Comparison of ENCODE assay signal across 29 cellular contexts in genomic region chr2:220998156-220998555, GRCh38.
"Had no signal": no experiment of that assay in that cellular context is flagged by ENCODE, and none has a peak within 500 bp of the region (broad histone marks: within the 10 kb centered on the region; RNA-seq: fewer than 3 reads in every experiment).

No MANE protein-coding gene starts in this region.

- H3K36me3 ChIP-seq: neutrophil, pancreas, right lobe of liver, sigmoid colon, suprapubic skin, tibial artery, transverse colon, upper lobe of right lung, uterus had no signal

- H3K4me1 ChIP-seq: pancreas, psoas muscle, right lobe of liver, testis, transverse colon, upper lobe of right lung, uterus had no signal

- H3K9me3 ChIP-seq: neutrophil, pancreas, psoas muscle, right lobe of liver, sigmoid colon, suprapubic skin, testis, tibial artery, transverse colon, upper lobe of right lung, uterus had no signal

- H3K4me3 ChIP-seq: pancreas, psoas muscle, right lobe of liver, sigmoid colon, suprapubic skin, testis, tibial artery, transverse colon, upper lobe of right lung, uterus had no signal

- DNase-seq: naive thymus-derived CD4-positive, alpha-beta T cell; natural killer cell; nucleus accumbens; pancreas; posterior cingulate gyrus; psoas muscle; right cardiac atrium; right lobe of liver; sigmoid colon; small intestine; stimulated activated CD4-positive, alpha-beta T cell treated with anti-CD3 and anti-CD28 coated beads, Interleukin-15, amount 100 ng/mL, for 24 hours; stimulated activated CD4-positive, alpha-beta T cell treated with anti-CD3 and anti-CD28 coated beads, Interleukin-2, amount 100 ng/mL, for 24 hours; stimulated activated CD4-positive, alpha-beta T cell treated with anti-CD3 and anti-CD28 coated beads, Interleukin-2, amount 100 ng/mL, for 48 hours; stimulated activated CD4-positive, alpha-beta T cell treated with anti-CD3 and anti-CD28 coated beads, Interleukin-4, amount 100 ng/mL, for 24 hours; stimulated activated naive CD4-positive, alpha-beta T cell; stimulated activated naive CD8-positive, alpha-beta T cell treated with anti-CD3 and anti-CD28 coated beads, Interleukin-15, amount 100 ng/mL, for 72 hours; stimulated activated naive CD8-positive, alpha-beta T cell treated with anti-CD3 and anti-CD28 coated beads, Interleukin-15, Interleukin-2, amounts not matched to agents 100 U/mL and 50 U/mL, for 24 hours; substantia nigra; testis; tibial artery; transverse colon; upper lobe of right lung; uterus had no signal

- ATAC-seq: naive thymus-derived CD4-positive, alpha-beta T cell; natural killer cell; pancreas; psoas muscle; right cardiac atrium; right lobe of liver; stimulated activated effector memory CD8-positive, alpha-beta T cell treated with anti-CD3 and anti-CD28 coated beads, Interleukin-12 subunit alpha, Interleukin-12 subunit beta, amount 100 ng/mL, for 72 hours; stimulated activated naive CD8-positive, alpha-beta T cell treated with anti-CD3 and anti-CD28 coated beads, Interleukin-15, amount 100 ng/mL, for 72 hours; stimulated activated naive CD8-positive, alpha-beta T cell treated with anti-CD3 and anti-CD28 coated beads, Interleukin-15, Interleukin-2, amounts not matched to agents 100 U/mL and 50 U/mL, for 24 hours; upper lobe of right lung had no signal

- H3K27ac Mint-ChIP-seq: naive thymus-derived CD4-positive, alpha-beta T cell; natural killer cell; nephron; progenitor cell of endocrine pancreas; stimulated activated effector memory CD8-positive, alpha-beta T cell treated with anti-CD3 and anti-CD28 coated beads, Interleukin-12 subunit alpha, Interleukin-12 subunit beta, amount 100 ng/mL, for 72 hours; stimulated activated naive CD8-positive, alpha-beta T cell treated with anti-CD3 and anti-CD28 coated beads, Interleukin-15, amount 100 ng/mL, for 72 hours; type B pancreatic cell had no signal

- H3K27ac ChIP-seq: neutrophil, pancreas, psoas muscle, right lobe of liver, sigmoid colon, suprapubic skin, testis, tibial artery, transverse colon, upper lobe of right lung, uterus had no signal

- H3K27me3 ChIP-seq: neutrophil, pancreas, right lobe of liver, sigmoid colon, suprapubic skin, testis, tibial artery, transverse colon, upper lobe of right lung, uterus had no signal

- H3K36me3 Mint-ChIP-seq: naive thymus-derived CD4-positive, alpha-beta T cell; natural killer cell; stimulated activated effector memory CD8-positive, alpha-beta T cell treated with anti-CD3 and anti-CD28 coated beads, Interleukin-12 subunit alpha, Interleukin-12 subunit beta, amount 100 ng/mL, for 72 hours; type B pancreatic cell had no signal

- H3K4me1 Mint-ChIP-seq: naive thymus-derived CD4-positive, alpha-beta T cell; natural killer cell; stimulated activated effector memory CD8-positive, alpha-beta T cell treated with anti-CD3 and anti-CD28 coated beads, Interleukin-12 subunit alpha, Interleukin-12 subunit beta, amount 100 ng/mL, for 72 hours; stimulated activated naive CD8-positive, alpha-beta T cell treated with anti-CD3 and anti-CD28 coated beads, Interleukin-15, amount 100 ng/mL, for 72 hours had no signal

- H3K9me3 Mint-ChIP-seq: natural killer cell; nephron; stimulated activated effector memory CD8-positive, alpha-beta T cell treated with anti-CD3 and anti-CD28 coated beads, Interleukin-12 subunit alpha, Interleukin-12 subunit beta, amount 100 ng/mL, for 72 hours; stimulated activated naive CD8-positive, alpha-beta T cell treated with anti-CD3 and anti-CD28 coated beads, Interleukin-15, amount 100 ng/mL, for 72 hours; type B pancreatic cell had no signal

- H3K4me3 Mint-ChIP-seq: naive thymus-derived CD4-positive, alpha-beta T cell; natural killer cell; nephron; stimulated activated effector memory CD8-positive, alpha-beta T cell treated with anti-CD3 and anti-CD28 coated beads, Interleukin-12 subunit alpha, Interleukin-12 subunit beta, amount 100 ng/mL, for 72 hours; stimulated activated naive CD8-positive, alpha-beta T cell treated with anti-CD3 and anti-CD28 coated beads, Interleukin-15, amount 100 ng/mL, for 72 hours; type B pancreatic cell had no signal

- H3K27me3 Mint-ChIP-seq: progenitor cell of endocrine pancreas; stimulated activated naive CD8-positive, alpha-beta T cell treated with anti-CD3 and anti-CD28 coated beads, Interleukin-15, amount 100 ng/mL, for 72 hours had no signal
